29 cellular contexts compared by ENCODE assay signal in the genomic region with DNA sequence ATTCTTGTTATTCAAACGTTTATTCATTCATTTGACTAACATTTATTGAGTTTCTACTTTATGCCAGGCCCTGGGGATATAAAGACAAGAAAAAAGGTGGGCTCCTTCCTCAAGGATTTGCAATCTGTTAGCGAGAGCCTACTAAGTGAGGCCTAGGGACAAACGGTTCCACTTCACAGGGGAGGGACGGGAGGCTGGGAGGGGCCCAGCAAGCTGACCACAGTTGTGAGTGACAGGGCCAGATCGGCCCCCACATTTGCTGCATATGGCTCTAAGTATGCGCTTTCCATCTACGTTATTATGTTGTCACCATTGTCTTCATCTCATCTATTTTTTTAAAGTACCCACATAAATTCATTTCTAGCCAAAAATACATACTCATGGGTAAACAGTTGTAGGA.
"Had no signal": no experiment of that assay in that cellular context is flagged by ENCODE, and none has a peak within 500 bp of the region (broad histone marks: within the 10 kb centered on the region; RNA-seq: fewer than 3 reads in every experiment).

No MANE protein-coding gene starts in this region.

- H3K4me1 ChIP-seq: parathyroid adenoma, psoas muscle had no signal

- H3K27me3 ChIP-seq: uterus had no signal

- H3K27ac Mint-ChIP-seq: activated B cell treated with CpG ODN at 0.5 μM for 24 hours; activated CD8-positive, alpha-beta T cell treated with anti-CD3 and anti-CD28 coated beads for 36 hours; activated naive CD8-positive, alpha-beta T cell treated with anti-CD3 and anti-CD28 coated beads, Interleukin-2, amount 50 U/mL, for 24 hours; activated T-helper 17 cell treated with anti-CD3 and anti-CD28 coated beads, Interleukin-2, amount 50 U/mL, for 72 hours; mesothelial cell of epicardium; naive B cell; stimulated activated memory B cell treated with anti-CD40 and anti-IgM and Interleukin-4, amounts not matched to agents 10 μg/mL and 1 μg/mL and 100 μg/mL, for 72 hours; stimulated activated naive CD8-positive, alpha-beta T cell treated with anti-CD3 and anti-CD28 coated beads, Interleukin-15, amount 100 ng/mL, for 72 hours; T-helper 17 cell; type B pancreatic cell had no signal

- H3K36me3 Mint-ChIP-seq: mesothelial cell of epicardium; naive B cell; stimulated activated memory B cell treated with anti-CD40 and anti-IgM and Interleukin-4, amounts not matched to agents 10 μg/mL and 1 μg/mL and 100 μg/mL, for 72 hours had no signal

- H3K79me2 ChIP-seq: parathyroid adenoma had no signal

- H3K9me3 ChIP-seq: gastrocnemius medialis, psoas muscle, uterus had no signal

- ATAC-seq: activated CD8-positive, alpha-beta T cell treated with anti-CD3 and anti-CD28 coated beads for 36 hours; activated naive CD8-positive, alpha-beta T cell treated with anti-CD3 and anti-CD28 coated beads, Interleukin-2, amount 50 U/mL, for 24 hours; activated T-cell treated with anti-CD3 and anti-CD28 coated beads, Interleukin-2, amount 50 U/mL, for 4 hours; activated T-helper 17 cell treated with anti-CD3 and anti-CD28 coated beads, Interleukin-2, amount 50 U/mL, for 72 hours; gastrocnemius medialis; left colon; stimulated activated memory B cell treated with anti-CD40 and anti-IgM and Interleukin-4, amounts not matched to agents 10 μg/mL and 1 μg/mL and 100 μg/mL, for 72 hours; stimulated activated naive CD8-positive, alpha-beta T cell treated with anti-CD3 and anti-CD28 coated beads, Interleukin-15, amount 100 ng/mL, for 72 hours; T-helper 17 cell had no signal

- H3K4me1 Mint-ChIP-seq: activated B cell treated with CpG ODN at 0.5 μM for 24 hours; activated naive CD8-positive, alpha-beta T cell treated with anti-CD3 and anti-CD28 coated beads, Interleukin-2, amount 50 U/mL, for 24 hours; activated T-helper 17 cell treated with anti-CD3 and anti-CD28 coated beads, Interleukin-2, amount 50 U/mL, for 72 hours; stimulated activated naive CD8-positive, alpha-beta T cell treated with anti-CD3 and anti-CD28 coated beads, Interleukin-15, amount 100 ng/mL, for 72 hours; T-helper 17 cell had no signal

- H3K4me2 ChIP-seq: smooth muscle cell had no signal

- H3K9ac ChIP-seq: parathyroid adenoma had no signal

- H3K9me3 Mint-ChIP-seq: activated B cell treated with CpG ODN at 0.5 μM for 24 hours; activated CD8-positive, alpha-beta T cell treated with anti-CD3 and anti-CD28 coated beads for 36 hours; activated naive CD8-positive, alpha-beta T cell treated with anti-CD3 and anti-CD28 coated beads, Interleukin-2, amount 50 U/mL, for 24 hours; activated T-cell treated with anti-CD3 and anti-CD28 coated beads, Interleukin-2, amount 50 U/mL, for 4 hours; activated T-helper 17 cell treated with anti-CD3 and anti-CD28 coated beads, Interleukin-2, amount 50 U/mL, for 72 hours; mesothelial cell of epicardium; stimulated activated memory B cell treated with anti-CD40 and anti-IgM and Interleukin-4, amounts not matched to agents 10 μg/mL and 1 μg/mL and 100 μg/mL, for 72 hours; stimulated activated naive CD8-positive, alpha-beta T cell treated with anti-CD3 and anti-CD28 coated beads, Interleukin-15, amount 100 ng/mL, for 72 hours; type B pancreatic cell had no signal

- H3K4me3 ChIP-seq: gastrocnemius medialis, psoas muscle, smooth muscle cell, uterus had no signal

- H2AFZ ChIP-seq: parathyroid adenoma had no signal

- H3K36me3 ChIP-seq: gastrocnemius medialis, uterus had no signal

- H3K4me3 Mint-ChIP-seq: activated B cell treated with CpG ODN at 0.5 μM for 24 hours; activated CD8-positive, alpha-beta T cell treated with anti-CD3 and anti-CD28 coated beads for 36 hours; activated naive CD8-positive, alpha-beta T cell treated with anti-CD3 and anti-CD28 coated beads, Interleukin-2, amount 50 U/mL, for 24 hours; activated T-cell treated with anti-CD3 and anti-CD28 coated beads, Interleukin-2, amount 50 U/mL, for 4 hours; activated T-helper 17 cell treated with anti-CD3 and anti-CD28 coated beads, Interleukin-2, amount 50 U/mL, for 72 hours; naive B cell; stimulated activated memory B cell treated with anti-CD40 and anti-IgM and Interleukin-4, amounts not matched to agents 10 μg/mL and 1 μg/mL and 100 μg/mL, for 72 hours; stimulated activated naive CD8-positive, alpha-beta T cell treated with anti-CD3 and anti-CD28 coated beads, Interleukin-15, amount 100 ng/mL, for 72 hours; T-helper 17 cell had no signal

- DNase-seq: activated B cell treated with CpG ODN at 0.5 μM for 24 hours; activated CD4-positive, alpha-beta T cell treated with anti-CD3 and anti-CD28 coated beads, Interleukin-2, amount 50 U/mL, for 1 hour; activated CD8-positive, alpha-beta T cell treated with anti-CD3 and anti-CD28 coated beads for 36 hours; activated gamma-delta T cell treated with Interleukin-2 at 50 U/mL for 16 hours; activated naive CD4-positive, alpha-beta T cell treated with anti-CD3 and anti-CD28 coated beads, Interleukin-2, amount 50 U/mL, for 16 hours; activated naive CD8-positive, alpha-beta T cell treated with anti-CD3 and anti-CD28 coated beads, Interleukin-2, amount 50 U/mL, for 24 hours; activated T-cell treated with anti-CD3 and anti-CD28 coated beads, Interleukin-2, amount 50 U/mL, for 4 hours; dermis blood vessel endothelial cell; effector CD8-positive, alpha-beta T cell; erythroblast; gastrocnemius medialis; glutamatergic neuron; kidney; left colon; naive B cell; psoas muscle; stimulated activated CD4-positive, alpha-beta T cell treated with anti-CD3 and anti-CD28 coated beads, Interleukin-1b, Interleukin-23, amount 100 ng/mL, for 48 hours; stimulated activated CD4-positive, alpha-beta T cell treated with anti-CD3 and anti-CD28 coated beads, Interleukin-4, amount 100 ng/mL, for 4 hours; stimulated activated CD8-positive, alpha-beta memory T cell treated with anti-CD3 and anti-CD28 coated beads, Interleukin-4, amount 100 ng/mL, for 48 hours; stimulated activated naive CD8-positive, alpha-beta T cell treated with anti-CD3 and anti-CD28 coated beads, Interleukin-15, amount 100 ng/mL, for 72 hours; T-helper 17 cell; T1000; uterus had no signal

- H3K27ac ChIP-seq: gastrocnemius medialis, parathyroid adenoma, psoas muscle, uterus had no signal
